15 cellular contexts compared by ENCODE assay signal in the genomic region with DNA sequence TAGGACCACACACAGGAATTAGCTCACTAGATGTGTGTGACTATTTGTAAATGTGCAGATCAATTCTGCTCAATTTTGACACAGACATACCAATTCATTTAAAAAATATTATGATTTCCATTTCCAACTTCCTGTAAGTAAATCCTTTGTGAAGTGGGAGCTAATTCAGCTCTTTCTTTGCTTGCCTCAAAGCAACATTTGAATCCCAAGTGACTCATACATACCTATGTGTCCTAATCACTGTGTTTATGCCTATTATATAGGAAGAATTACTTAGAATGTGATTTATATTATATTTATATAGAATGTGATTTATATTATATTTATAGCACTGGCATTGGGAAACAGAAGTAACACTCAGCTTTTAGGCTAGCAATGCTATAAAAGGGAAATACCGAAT.
A peak's percentile ranks its signal among the peaks of the same experiment; 100 is the strongest.
DNase-seq lines count a peak whose midpoint lies in the region; TF ChIP-seq lines count a peak whose summit lies in the region.
"Had no signal": no experiment of that assay in that cellular context is flagged by ENCODE, and none has a peak within 500 bp of the region (broad histone marks: within the 10 kb centered on the region; RNA-seq: fewer than 3 reads in every experiment).

No MANE protein-coding gene starts in this region.

- peaks cover 21% of the 10 kb centered on the region for H3K36me3 Mint-ChIP-seq in HFFc6 (ENCODE audit: low read depth)

- H3K9me3 Mint-ChIP-seq in HFFc6 = no peaks in the 10 kb centered on the region
- H3K9me3 Mint-ChIP-seq: CD8-positive, alpha-beta memory T cell had no signal

- H3K27ac Mint-ChIP-seq in HFFc6 = peak overlapping the region; percentile 51

- TF ChIP-seq CTCF in HFFc6 (IDR thresholded peaks at IDR 0.05) (no peak), retinal pigment epithelial cell (conservative IDR thresholded peaks at IDR 0.05; ENCODE audit: low read depth, low read length) (no peak)

- peaks cover 56% of the 10 kb centered on the region for H3K4me1 Mint-ChIP-seq in HFFc6 (ENCODE audit: low read depth)
- H3K4me1 Mint-ChIP-seq: CD8-positive, alpha-beta memory T cell had no signal

- DNase-seq in HFFc6 (peak; percentile 63), SW480 (ENCODE audit: low spot score) (peak; percentile 9), fibroblast of peridontal ligament (ENCODE audit: extremely low read depth) (peak; percentile 50), retinal pigment epithelial cell (ENCODE audit: low read depth) (peak; percentile 72), NCI-H1105 (lab: John Stamatoyannopoulos, UW) (no peak), NCI-H1417 treated with DMSO at 0.1 percent for 48 hours (lab: John Stamatoyannopoulos, UW) (no peak)
- DNase-seq in NK-92 treated with Interleukin-12 subunit alpha and Interleukin-12 subunit beta, amount 100 ng/mL, for 24 hours (lab: John Stamatoyannopoulos, UW) = no peak
- DNase-seq: activated naive CD4-positive, alpha-beta T cell; CD8-positive, alpha-beta memory T cell; colonic mucosa; glutamatergic neuron; left colon; MV-4-11; testis had no signal

- no peaks in the 10 kb centered on the region for H3K27me3 Mint-ChIP-seq in HFFc6 (ENCODE audit: insufficient read depth)
- H3K27me3 Mint-ChIP-seq: CD8-positive, alpha-beta memory T cell had no signal

- no peak overlapping the region for H3K4me3 ChIP-seq in retinal pigment epithelial cell (ENCODE audit: low read length)
- H3K4me3 ChIP-seq: colonic mucosa, skin epidermis, testis had no signal

- peak overlapping the region; percentile 36; the same call in 1 of the 2 replicates for H3K4me3 Mint-ChIP-seq in HFFc6
- H3K4me3 Mint-ChIP-seq: CD8-positive, alpha-beta memory T cell had no signal

Comparison
In these comparisons a context has a peak if more than half of its experiments do, and no peak if none do; other contexts are left out.
1. DNase-seq: peak in HFFc6 (single experiment), SW480 (single experiment), fibroblast of peridontal ligament (single experiment) and retinal pigment epithelial cell (single experiment); none in NCI-H1105 (single experiment), NK-92 treated with Interleukin-12 subunit alpha and Interleukin-12 subunit beta, amount 100 ng/mL, for 24 hours (single experiment) and NCI-H1417 treated with DMSO at 0.1 percent for 48 hours (single experiment).